22 cellular contexts compared by ENCODE assay signal in genomic region chr3:52555056-52555455, GRCh38. TPM values are rescaled to one million over a fixed set of nuclear protein-coding genes. Genes with fewer than 3 reads are reported as not detected.
DNase-seq lines count a peak whose midpoint lies in the region; ATAC-seq, FAIRE-seq and TF ChIP-seq lines count a peak whose summit lies in the region.
"Had no signal": no experiment of that assay in that cellular context is flagged by ENCODE, and none has a peak within 500 bp of the region (broad histone marks: within the 10 kb centered on the region; RNA-seq: fewer than 3 reads in every experiment).

No MANE protein-coding gene starts in this region.

- H2AFZ ChIP-seq in GM23338 = no peak overlapping the region

- H3K27ac Mint-ChIP-seq in GM23338 = peak overlapping the region; percentile 79; the same call in 1 of the 2 replicates
- H3K27ac Mint-ChIP-seq: CD14-positive monocyte, IgD-negative memory B cell had no signal

- peaks cover 7% of the 10 kb centered on the region; the same call in 1 of the 2 replicates for H3K4me1 ChIP-seq in GM23338 (ENCODE audit: insufficient read depth)

- no peak overlapping the region for H3K4me3 Mint-ChIP-seq in GM23338
- H3K4me3 Mint-ChIP-seq: CD14-positive monocyte, IgD-negative memory B cell had no signal

- ATAC-seq in GM23338 (no peak), SK-N-SH treated with all-trans-retinoic acid at 6 μM for 48 hours (peak; percentile 30; the same call in 1 of the 3 replicates), esophagus mucosa (no peak)

- DNase-seq in AG09319 (ENCODE audit: extremely low read depth, low read depth) (peak; percentile 37), GM23338 (ENCODE audit: low spot score) (no peak), fibroblast of mammary gland (ENCODE audit: low read depth) (peak; percentile 62), A172 (ENCODE audit: low spot score) (no peak), GM19239 (ENCODE audit: insufficient read length, low spot score) (no peak), amygdala (lab: John Stamatoyannopoulos, UW) (no peak)
- DNase-seq: AML-193, COR-L47, DMS153, HCEC 1CT, Kasumi-1, MM.1S, NCI-H187 treated with DMSO at 0.1 percent for 48 hours, NCI-H82 had no signal

- no peaks in the 10 kb centered on the region for H3K9me2 ChIP-seq in GM23338 (ENCODE audit: insufficient read depth)

- H3K9me3 Mint-ChIP-seq in GM23338 = no peaks in the 10 kb centered on the region
- H3K9me3 Mint-ChIP-seq: CD14-positive monocyte, IgD-negative memory B cell had no signal

- peaks cover 17% of the 10 kb centered on the region; the same call in 2 of the 3 replicates for H3K4me1 Mint-ChIP-seq in GM23338
- H3K4me1 Mint-ChIP-seq: CD14-positive monocyte, IgD-negative memory B cell had no signal

- H3K27me3 ChIP-seq in GM23338 (ENCODE audit: insufficient read depth) = no peaks in the 10 kb centered on the region

- peaks cover 4% of the 10 kb centered on the region for H3K27me3 Mint-ChIP-seq in GM23338 (ENCODE audit: insufficient read depth, low read depth, poor library complexity)
- H3K27me3 Mint-ChIP-seq: IgD-negative memory B cell had no signal

- no peak for TF ChIP-seq CTCF in AG09319 (IDR thresholded peaks at IDR 0.05; ENCODE audit: low read depth, low read length)
- TF ChIP-seq CTCF in GM23338 (conservative IDR thresholded peaks at IDR 0.05; ENCODE audit: low read depth in 2 of 2) = no peak
- TF ChIP-seq CTCF in fibroblast of mammary gland (conservative IDR thresholded peaks at IDR 0.05; ENCODE audit: control insufficient read depth, insufficient read depth, low read depth, low read length) = no peak

- H3F3A ChIP-seq in GM23338 (replicated peaks; ENCODE audit: low read depth) = no peaks in the 10 kb centered on the region

- H3K36me3 Mint-ChIP-seq in GM23338 (ENCODE audit: low read depth) = peaks cover 17% of the 10 kb centered on the region

- H4K20me1 ChIP-seq in GM23338 (replicated peaks; ENCODE audit: insufficient read depth) = no peaks in the 10 kb centered on the region

- no peak overlapping the region for H3K4me2 ChIP-seq in GM23338

- no peak for FAIRE-seq in GM19239 (lab: Jason Lieb, UNC)
- FAIRE-seq: HTR-8/SVneo had no signal

- peaks cover 7% of the 10 kb centered on the region for H3K36me3 ChIP-seq in GM23338 (ENCODE audit: insufficient read depth)

- H3K4me3 ChIP-seq in GM23338 (no peak overlapping the region), fibroblast of mammary gland (ENCODE audit: control insufficient read depth, low read depth, low read length) (no peak overlapping the region)

- H3K79me2 ChIP-seq in GM23338 (replicated peaks; ENCODE audit: insufficient read depth) = no peaks in the 10 kb centered on the region

- H3K27ac ChIP-seq in GM23338 (ENCODE audit: low read depth) = no peak overlapping the region
- H3K27ac ChIP-seq: HL-60 had no signal

TF ChIP-seq in GM23338, 12 proteins besides CTCF, POLR2A, EP300 and RAD21 (continues in another document):
- no peak for TF ChIP-seq ETS1 (IDR thresholded peaks at IDR 0.05)

TF ChIP-seq in SK-N-SH treated with all-trans-retinoic acid at 6 μM for 48 hours, 23 proteins besides CTCF, POLR2A, EP300 and RAD21:
- TF ChIP-seq TSHZ2 (CRISPR knock-in tag; IDR thresholded peaks at IDR 0.05) (no peak), SNAI2 (CRISPR knock-in tag; IDR thresholded peaks at IDR 0.05) (no peak), TCF4 (CRISPR knock-in tag; IDR thresholded peaks at IDR 0.05; ENCODE audit: borderline replicate concordance) (no peak), RARB (CRISPR knock-in tag; IDR thresholded peaks at IDR 0.05) (no peak), ZNF8 (CRISPR knock-in tag; IDR thresholded peaks at IDR 0.05) (no peak), ISL1 (CRISPR knock-in tag; IDR thresholded peaks at IDR 0.05) (no peak), OSR1 (CRISPR knock-in tag; IDR thresholded peaks at IDR 0.05) (no peak), BACH2 (CRISPR knock-in tag; IDR thresholded peaks at IDR 0.05; ENCODE audit: borderline replicate concordance) (no peak), ZNF565 (CRISPR knock-in tag; conservative IDR thresholded peaks at IDR 0.05; ENCODE audit: low read depth) (no peak), ZFP3 (CRISPR knock-in tag; IDR thresholded peaks at IDR 0.05) (no peak), CSDC2 (CRISPR knock-in tag; IDR thresholded peaks at IDR 0.05) (no peak), ZNF70 (CRISPR knock-in tag; IDR thresholded peaks at IDR 0.05) (no peak), GLIS3 (CRISPR knock-in tag; IDR thresholded peaks at IDR 0.05) (no peak), ZC3H10 (CRISPR knock-in tag; IDR thresholded peaks at IDR 0.05) (no peak), TOX (CRISPR knock-in tag; IDR thresholded peaks at IDR 0.05; ENCODE audit: borderline replicate concordance) (no peak), CSRNP3 (CRISPR knock-in tag; IDR thresholded peaks at IDR 0.05) (no peak)
- TF ChIP-seq, protein P1, sequence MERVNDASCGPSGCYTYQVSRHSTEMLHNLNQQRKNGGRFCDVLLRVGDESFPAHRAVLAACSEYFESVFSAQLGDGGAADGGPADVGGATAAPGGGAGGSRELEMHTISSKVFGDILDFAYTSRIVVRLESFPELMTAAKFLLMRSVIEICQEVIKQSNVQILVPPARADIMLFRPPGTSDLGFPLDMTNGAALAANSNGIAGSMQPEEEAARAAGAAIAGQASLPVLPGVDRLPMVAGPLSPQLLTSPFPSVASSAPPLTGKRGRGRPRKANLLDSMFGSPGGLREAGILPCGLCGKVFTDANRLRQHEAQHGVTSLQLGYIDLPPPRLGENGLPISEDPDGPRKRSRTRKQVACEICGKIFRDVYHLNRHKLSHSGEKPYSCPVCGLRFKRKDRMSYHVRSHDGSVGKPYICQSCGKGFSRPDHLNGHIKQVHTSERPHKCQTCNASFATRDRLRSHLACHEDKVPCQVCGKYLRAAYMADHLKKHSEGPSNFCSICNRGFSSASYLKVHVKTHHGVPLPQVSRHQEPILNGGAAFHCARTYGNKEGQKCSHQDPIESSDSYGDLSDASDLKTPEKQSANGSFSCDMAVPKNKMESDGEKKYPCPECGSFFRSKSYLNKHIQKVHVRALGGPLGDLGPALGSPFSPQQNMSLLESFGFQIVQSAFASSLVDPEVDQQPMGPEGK (CRISPR knock-in tag; IDR thresholded peaks at IDR 0.05; ENCODE audit: borderline replicate concordance) = no peak

RNA-seq across cellular contexts. Expression of gene UQCC5, which starts 18.7 kb away (rescaled TPM):
- total RNA-seq in GM23338 (2014; rRNA removed; shearing (Covaris generic)) = 1.6 and 2.6 TPM in 2 replicates
- polyA plus RNA-seq in GM23338 (2016; fragmentation: Nextera tagmentation; extraction: Ambion mirVana) = 156 and 157 TPM in 2 replicates
- total RNA-seq in A172 (2014; rRNA removed; shearing (Covaris generic)) = 17.1 and 47.0 TPM in 2 replicates
- total RNA-seq in esophagus mucosa = 17.6 TPM

RNA-seq across cellular contexts. Expression of gene NT5DC2, which starts 21.4 kb away (rescaled TPM):
- 287 and 324 TPM in 2 replicates for total RNA-seq in GM23338 (2014; rRNA removed; shearing (Covaris generic))
- 260 and 269 TPM in 2 replicates for polyA plus RNA-seq in GM23338 (2016; fragmentation: Nextera tagmentation; extraction: Ambion mirVana)
- 65.6 and 92.3 TPM in 2 replicates for total RNA-seq in A172 (2014; rRNA removed; shearing (Covaris generic))
- 55.0 TPM for total RNA-seq in esophagus mucosa

RNA-seq across cellular contexts. Expression of gene STAB1, which starts 59.9 kb away (rescaled TPM):
- 0.90 and 3.0 TPM in 2 replicates for total RNA-seq in GM23338 (2014; rRNA removed; shearing (Covaris generic))
- 1.1 and 1.9 TPM in 2 replicates for polyA plus RNA-seq in GM23338 (2016; fragmentation: Nextera tagmentation; extraction: Ambion mirVana)
- 0.12 TPM in 1 of 2 replicates, not detected in the other for total RNA-seq in A172 (2014; rRNA removed; shearing (Covaris generic))
- 21.2 TPM for total RNA-seq in esophagus mucosa
- total RNA-seq: NCI-H460, SK-MEL-5 had no signal
- polyA plus RNA-seq: IgD-negative memory B cell had no signal

Comparison
In these comparisons a context has a peak if more than half of its experiments do, and no peak if none do; other contexts are left out.
1. DNase-seq: peak in AG09319 (single experiment) and fibroblast of mammary gland (single experiment); none in GM23338 (single experiment), A172 (single experiment), GM19239 (single experiment) and amygdala (0 of 56).